ENCODE assay signal across 15 cellular contexts in genomic region chr2:40168032-40168431, GRCh38.
DNase-seq lines count a peak whose midpoint lies in the region; ATAC-seq and TF ChIP-seq lines count a peak whose summit lies in the region.
"Had no signal": no experiment of that assay in that cellular context is flagged by ENCODE, and none has a peak within 500 bp of the region (broad histone marks: within the 10 kb centered on the region; RNA-seq: fewer than 3 reads in every experiment).

No MANE protein-coding gene starts in this region.

- H3K36me3 Mint-ChIP-seq in activated naive CD8-positive, alpha-beta T cell treated with anti-CD3 and anti-CD28 coated beads, Interleukin-2, amount 50 U/mL, for 24 hours (ENCODE audit: low read depth) = no peaks in the 10 kb centered on the region
- H3K36me3 Mint-ChIP-seq: activated naive CD4-positive, alpha-beta T cell treated with anti-CD3 and anti-CD28 coated beads, Interleukin-2, amount 10 ng/mL, durations not matched to agents 7 days and 5 days; CD4-positive, CD25-positive, alpha-beta regulatory T cell had no signal

- no peak overlapping the region for H3K4me3 ChIP-seq in right cardiac atrium (ENCODE audit: low read length)
- H3K4me3 ChIP-seq in right lobe of liver = no peak overlapping the region
- H3K4me3 ChIP-seq: HAP-1 had no signal

- peaks cover 9% of the 10 kb centered on the region for H3K4me1 Mint-ChIP-seq in activated naive CD8-positive, alpha-beta T cell treated with anti-CD3 and anti-CD28 coated beads, Interleukin-2, amount 50 U/mL, for 24 hours
- H3K4me1 Mint-ChIP-seq: activated CD4-positive, alpha-beta T cell treated with anti-CD3 and anti-CD28 coated beads, Interleukin-2, amount 10 ng/mL, durations not matched to agents 7 days and 5 days; activated naive CD4-positive, alpha-beta T cell treated with anti-CD3 and anti-CD28 coated beads, Interleukin-2, amount 10 ng/mL, durations not matched to agents 7 days and 5 days; CD4-positive, CD25-positive, alpha-beta regulatory T cell; stimulated activated naive CD8-positive, alpha-beta T cell treated with anti-CD3 and anti-CD28 coated beads, Interleukin-15, amount 100 ng/mL, for 72 hours had no signal

- H3K4me1 ChIP-seq in right cardiac atrium (ENCODE audit: control insufficient read depth, insufficient read depth, low read length) = peaks cover 12% of the 10 kb centered on the region
- no peaks in the 10 kb centered on the region for H3K4me1 ChIP-seq in right lobe of liver
- H3K4me1 ChIP-seq: HAP-1 had no signal

- no peaks in the 10 kb centered on the region for H3K36me3 ChIP-seq in right lobe of liver
- H3K36me3 ChIP-seq: HAP-1 had no signal

- TF ChIP-seq CTCF in right lobe of liver (IDR thresholded peaks at IDR 0.05) (no peak), GM10248 (IDR thresholded peaks at IDR 0.05; ENCODE audit: control extremely low read depth, extremely low read depth, low read depth, missing control alignments) (no peak)

- no peaks in the 10 kb centered on the region for H3K27me3 Mint-ChIP-seq in activated naive CD8-positive, alpha-beta T cell treated with anti-CD3 and anti-CD28 coated beads, Interleukin-2, amount 50 U/mL, for 24 hours
- H3K27me3 Mint-ChIP-seq: activated CD4-positive, alpha-beta T cell treated with anti-CD3 and anti-CD28 coated beads, Interleukin-2, amount 10 ng/mL, durations not matched to agents 7 days and 5 days; activated naive CD4-positive, alpha-beta T cell treated with anti-CD3 and anti-CD28 coated beads, Interleukin-2, amount 10 ng/mL, durations not matched to agents 7 days and 5 days; CD4-positive, CD25-positive, alpha-beta regulatory T cell; stimulated activated naive CD8-positive, alpha-beta T cell treated with anti-CD3 and anti-CD28 coated beads, Interleukin-15, amount 100 ng/mL, for 72 hours had no signal

- peak overlapping the region; percentile 2 for H3K27ac Mint-ChIP-seq in activated naive CD8-positive, alpha-beta T cell treated with anti-CD3 and anti-CD28 coated beads, Interleukin-2, amount 50 U/mL, for 24 hours
- H3K27ac Mint-ChIP-seq: activated CD4-positive, alpha-beta T cell treated with anti-CD3 and anti-CD28 coated beads, Interleukin-2, amount 10 ng/mL, durations not matched to agents 7 days and 5 days; activated naive CD4-positive, alpha-beta T cell treated with anti-CD3 and anti-CD28 coated beads, Interleukin-2, amount 10 ng/mL, durations not matched to agents 7 days and 5 days; CD4-positive, CD25-positive, alpha-beta regulatory T cell; stimulated activated naive CD8-positive, alpha-beta T cell treated with anti-CD3 and anti-CD28 coated beads, Interleukin-15, amount 100 ng/mL, for 72 hours had no signal

- intact Hi-C loops in left ventricle myocardium superior (cut with micrococcal nuclease) = no loop called here
- intact Hi-C loops in right cardiac atrium (cut with DNase I) = no loop called here
- intact Hi-C loops in right lobe of liver (cut with DNase I) = no loop called here

- WGBS in right cardiac atrium = 53% methylated on average over 4 of the region's 4 CpGs
- 43% methylated on average over 4 of the region's 4 CpGs for WGBS in right lobe of liver (ENCODE audit: insufficient coverage, low coverage, low lambda C conversion rate, missing lambda C conversion rate)

- TF ChIP-seq POLR2A in right lobe of liver (IDR thresholded peaks at IDR 0.05) = no peak

- POLR2A ChIA-PET in GM10248 (lab: Yijun Ruan, JAX) = no interaction called here

- CTCF ChIA-PET in GM10248 (lab: Yijun Ruan, JAX) = interaction anchor here (1.3 to 3.1 kb wide), 2 partner anchors 22 to 23 kb away, joined by 5 to 9 read pairs; no protein-coding TSS in a partner anchor

- no peak overlapping the region for H3K4me3 Mint-ChIP-seq in activated naive CD8-positive, alpha-beta T cell treated with anti-CD3 and anti-CD28 coated beads, Interleukin-2, amount 50 U/mL, for 24 hours
- H3K4me3 Mint-ChIP-seq: activated CD4-positive, alpha-beta T cell treated with anti-CD3 and anti-CD28 coated beads, Interleukin-2, amount 10 ng/mL, durations not matched to agents 7 days and 5 days; activated naive CD4-positive, alpha-beta T cell treated with anti-CD3 and anti-CD28 coated beads, Interleukin-2, amount 10 ng/mL, durations not matched to agents 7 days and 5 days; CD4-positive, CD25-positive, alpha-beta regulatory T cell; stimulated activated naive CD8-positive, alpha-beta T cell treated with anti-CD3 and anti-CD28 coated beads, Interleukin-15, amount 100 ng/mL, for 72 hours had no signal

- H3K9me3 ChIP-seq in right cardiac atrium (ENCODE audit: control insufficient read depth, low read length) (no peaks in the 10 kb centered on the region), right lobe of liver (no peaks in the 10 kb centered on the region)
- H3K9me3 ChIP-seq: HAP-1 had no signal

- H3K27me3 ChIP-seq in right cardiac atrium (ENCODE audit: control insufficient read depth, insufficient read depth) = no peaks in the 10 kb centered on the region
- no peaks in the 10 kb centered on the region for H3K27me3 ChIP-seq in right lobe of liver

- no peak overlapping the region for H3K27ac ChIP-seq in right cardiac atrium (ENCODE audit: low read length)
- no peak overlapping the region for H3K27ac ChIP-seq in right lobe of liver

- DNase-seq in left ventricle myocardium superior (no peak), right cardiac atrium (no peak), right lobe of liver (no peak), NCI-H2196 (lab: John Stamatoyannopoulos, UW; ENCODE audit: unreplicated experiment) (no peak), GF-D8 (lab: John Stamatoyannopoulos, UW) (no peak), GM10248 (ENCODE audit: extremely low spot score) (no peak)
- DNase-seq in activated naive CD8-positive, alpha-beta T cell treated with anti-CD3 and anti-CD28 coated beads, Interleukin-2, amount 50 U/mL, for 24 hours = no peak
- DNase-seq: ACHN; activated CD4-positive, alpha-beta T cell treated with anti-CD3 and anti-CD28 coated beads, Interleukin-2, amount 10 ng/mL, durations not matched to agents 7 days and 5 days; activated naive CD4-positive, alpha-beta T cell treated with anti-CD3 and anti-CD28 coated beads, Interleukin-2, amount 10 ng/mL, durations not matched to agents 7 days and 5 days; CD4-positive, CD25-positive, alpha-beta regulatory T cell; NCI-H2029 treated with DMSO at 0.1 percent for 48 hours; stimulated activated naive CD8-positive, alpha-beta T cell treated with anti-CD3 and anti-CD28 coated beads, Interleukin-15, amount 100 ng/mL, for 72 hours had no signal

- ATAC-seq in left ventricle myocardium superior = peak; percentile 17
- ATAC-seq in right cardiac atrium = no peak
- no peak for ATAC-seq in activated naive CD8-positive, alpha-beta T cell treated with anti-CD3 and anti-CD28 coated beads, Interleukin-2, amount 50 U/mL, for 24 hours
- ATAC-seq in right lobe of liver = peak; percentile 35 to 66 (median 50)
- no peak for ATAC-seq in HG02970 (IDR thresholded peaks at IDR 0.05; ENCODE audit: low FRiP score, unreplicated experiment)
- ATAC-seq: stimulated activated naive CD8-positive, alpha-beta T cell treated with anti-CD3 and anti-CD28 coated beads, Interleukin-15, amount 100 ng/mL, for 72 hours had no signal

- no peaks in the 10 kb centered on the region for H3K9me3 Mint-ChIP-seq in activated naive CD8-positive, alpha-beta T cell treated with anti-CD3 and anti-CD28 coated beads, Interleukin-2, amount 50 U/mL, for 24 hours
- H3K9me3 Mint-ChIP-seq: activated CD4-positive, alpha-beta T cell treated with anti-CD3 and anti-CD28 coated beads, Interleukin-2, amount 10 ng/mL, durations not matched to agents 7 days and 5 days; activated naive CD4-positive, alpha-beta T cell treated with anti-CD3 and anti-CD28 coated beads, Interleukin-2, amount 10 ng/mL, durations not matched to agents 7 days and 5 days; stimulated activated naive CD8-positive, alpha-beta T cell treated with anti-CD3 and anti-CD28 coated beads, Interleukin-15, amount 100 ng/mL, for 72 hours had no signal

Comparison
In these comparisons a context has a peak if more than half of its experiments do, and no peak if none do; other contexts are left out.
1. ATAC-seq: peak in left ventricle myocardium superior (single experiment) and right lobe of liver (4 of 4); none in right cardiac atrium (0 of 2), activated naive CD8-positive, alpha-beta T cell treated with anti-CD3 and anti-CD28 coated beads, Interleukin-2, amount 50 U/mL, for 24 hours (single experiment) and HG02970 (single experiment).